13 cellular contexts compared by ENCODE assay signal in genomic region chr16:19130385-19130784, GRCh38. TPM values are rescaled to one million over a fixed set of nuclear protein-coding genes. Genes with fewer than 3 reads are reported as not detected.
A peak's percentile ranks its signal among the peaks of the same experiment; 100 is the strongest.
DNase-seq lines count a peak whose midpoint lies in the region; ATAC-seq, FAIRE-seq and TF ChIP-seq lines count a peak whose summit lies in the region.
"Had no signal": no experiment of that assay in that cellular context is flagged by ENCODE, and none has a peak within 500 bp of the region (broad histone marks: within the 10 kb centered on the region; RNA-seq: fewer than 3 reads in every experiment).

No MANE protein-coding gene starts in this region.

- H3K23ac ChIP-seq in IMR-90 (ENCODE audit: low read depth, low read length): peak overlapping the region; percentile 31; the same call in 1 of the 2 replicates

- H2AFZ ChIP-seq in IMR-90 (replicated peaks; ENCODE audit: low read length, poor library complexity) (no peak overlapping the region), keratinocyte (ENCODE audit: control insufficient read depth, low read length) (no peak overlapping the region)

- TF ChIP-seq CTCF in IMR-90 (conservative IDR thresholded peaks at IDR 0.05; ENCODE audit: low read depth, low read length): no peak
- TF ChIP-seq CTCF in keratinocyte (optimal IDR thresholded peaks at IDR 0.05 in 1 of 3, IDR thresholded peaks at IDR 0.05 in 1 of 3, conservative IDR thresholded peaks at IDR 0.05 in 1 of 3; ENCODE audit: extremely low read depth in 1 of 3, insufficient read depth in 2 of 3, low read length in 3 of 3): no peak
- no peak for TF ChIP-seq CTCF in Caco-2 (IDR thresholded peaks at IDR 0.05; ENCODE audit: insufficient read depth in 1 of 2, low read depth in 1 of 2, low read length in 1 of 2, severe bottlenecking in 1 of 2, unreplicated experiment in 1 of 2)

- H3K4me1 Mint-ChIP-seq in activated T-helper 1 cell treated with anti-CD3 and anti-CD28 coated beads, Interleukin-12 subunit alpha, Interleukin-12 subunit beta, Interleukin-2, Interleukin-4 antibody, amounts not matched to agents 30 ng/mL and 10 ng/mL and 1 ng/mL, durations not matched to agents 14 hours and 24 hours and 36 hours (ENCODE audit: low read depth): peaks cover 49% of the 10 kb centered on the region
- H3K4me1 Mint-ChIP-seq in stimulated activated effector memory CD8-positive, alpha-beta T cell treated with anti-CD3 and anti-CD28 coated beads, Interleukin-12 subunit alpha, Interleukin-12 subunit beta, amount 100 ng/mL, for 72 hours: peaks cover 45% of the 10 kb centered on the region
- H3K4me1 Mint-ChIP-seq in Caco-2 (ENCODE audit: low read depth, unreplicated experiment): peaks cover under 1% of the 10 kb centered on the region

- intact Hi-C loops in IMR-90 (cut with micrococcal nuclease) (no loop called here), Caco-2 (cut with micrococcal nuclease; ENCODE audit: unreplicated experiment) (no loop called here)
- intact Hi-C loops in activated T-helper 1 cell treated with anti-CD3 and anti-CD28 coated beads, Interleukin-12 subunit alpha, Interleukin-12 subunit beta, Interleukin-2, Interleukin-4 antibody, amounts not matched to agents 30 ng/mL and 10 ng/mL and 1 ng/mL, durations not matched to agents 14 hours and 24 hours and 36 hours (cut with micrococcal nuclease): loop anchor here (2.0 to 5.0 kb wide), 2 partner anchors 14 to 37 kb away; partner anchors contain the start of gene SYT17

- H3K4me2 ChIP-seq in IMR-90 (ENCODE audit: low read depth, low read length): peak overlapping the region; percentile 68
- peak overlapping the region; percentile 35 for H3K4me2 ChIP-seq in keratinocyte (ENCODE audit: control insufficient read depth, extremely low read depth, insufficient read depth, low read depth, low read length)

- peak overlapping the region; percentile 65 for H4K91ac ChIP-seq in IMR-90 (ENCODE audit: insufficient read depth, low read depth, low read length)

- peak overlapping the region; percentile 30 for H2BK5ac ChIP-seq in IMR-90 (ENCODE audit: low read depth, low read length, poor library complexity, severe bottlenecking)

- 0 out of 2 replicates have a peak overlapping the region, but pooled peaks have one; percentile 44 for H3K56ac ChIP-seq in IMR-90 (ENCODE audit: extremely low read depth, insufficient read depth, low read length)

- H3K27ac ChIP-seq in IMR-90 (ENCODE audit: insufficient read depth, low read length) (peak overlapping the region; percentile 77), keratinocyte (ENCODE audit: control insufficient read depth, insufficient read depth, low read length) (no peak overlapping the region)

- peaks cover 0 to 8% of the 10 kb centered on the region in 2 experiments; a peak in 1 of 4 replicates for H3K79me1 ChIP-seq in IMR-90 (ENCODE audit: low read depth in 1 of 2, low read length in 2 of 2)

- no peak overlapping the region for H2AK9ac ChIP-seq in IMR-90 (replicated peaks; ENCODE audit: low read depth, low read length, poor library complexity)

- H3K9me3 ChIP-seq in IMR-90 (ENCODE audit: control insufficient read depth, insufficient read depth, low read length): no peaks in the 10 kb centered on the region
- H3K9me3 ChIP-seq in keratinocyte (ENCODE audit: control insufficient read depth, low read depth, low read length): no peaks in the 10 kb centered on the region
- no peaks in the 10 kb centered on the region; the same call in 1 of the 2 replicates for H3K9me3 ChIP-seq in Caco-2

- H4K20me1 ChIP-seq in IMR-90 (ENCODE audit: insufficient read depth, low read length) (no peaks in the 10 kb centered on the region), keratinocyte (ENCODE audit: control insufficient read depth, extremely low read depth, insufficient read depth, low read length) (no peaks in the 10 kb centered on the region)

- no peaks in the 10 kb centered on the region for H3K79me2 ChIP-seq in keratinocyte (ENCODE audit: control insufficient read depth, insufficient read depth, low read length)

- peak overlapping the region; percentile 68 to 76; a peak in 3 of 4 replicates for H4K8ac ChIP-seq in IMR-90 (ENCODE audit: low read depth in 2 of 2, low read length in 2 of 2)

- peak overlapping the region; percentile 73 for H3K27ac Mint-ChIP-seq in activated T-helper 1 cell treated with anti-CD3 and anti-CD28 coated beads, Interleukin-12 subunit alpha, Interleukin-12 subunit beta, Interleukin-2, Interleukin-4 antibody, amounts not matched to agents 30 ng/mL and 10 ng/mL and 1 ng/mL, durations not matched to agents 14 hours and 24 hours and 36 hours
- H3K27ac Mint-ChIP-seq in stimulated activated effector memory CD8-positive, alpha-beta T cell treated with anti-CD3 and anti-CD28 coated beads, Interleukin-12 subunit alpha, Interleukin-12 subunit beta, amount 100 ng/mL, for 72 hours: peak overlapping the region; percentile 89
- no peak overlapping the region for H3K27ac Mint-ChIP-seq in Caco-2 (ENCODE audit: unreplicated experiment)

- in situ Hi-C loops in IMR-90 (cut with MboI; ENCODE audit: low sequenced_read_pairs): no loop called here

- H3K9ac ChIP-seq in IMR-90 (ENCODE audit: low read depth, low read length) (no peak overlapping the region), keratinocyte (ENCODE audit: control insufficient read depth, extremely low read depth, insufficient read depth, low read length) (no peak overlapping the region)

- peaks cover 16% of the 10 kb centered on the region for H3K9me1 ChIP-seq in IMR-90 (ENCODE audit: insufficient read depth, low read length)
- no peaks in the 10 kb centered on the region for H3K9me1 ChIP-seq in keratinocyte (ENCODE audit: control insufficient read depth, extremely low read depth, insufficient read depth, low read length)

- no peaks in the 10 kb centered on the region for H3K36me3 Mint-ChIP-seq in activated T-helper 1 cell treated with anti-CD3 and anti-CD28 coated beads, Interleukin-12 subunit alpha, Interleukin-12 subunit beta, Interleukin-2, Interleukin-4 antibody, amounts not matched to agents 30 ng/mL and 10 ng/mL and 1 ng/mL, durations not matched to agents 14 hours and 24 hours and 36 hours (ENCODE audit: low read depth)
- no peaks in the 10 kb centered on the region for H3K36me3 Mint-ChIP-seq in stimulated activated effector memory CD8-positive, alpha-beta T cell treated with anti-CD3 and anti-CD28 coated beads, Interleukin-12 subunit alpha, Interleukin-12 subunit beta, amount 100 ng/mL, for 72 hours
- no peaks in the 10 kb centered on the region for H3K36me3 Mint-ChIP-seq in Caco-2 (ENCODE audit: insufficient read depth, unreplicated experiment)

- H2BK120ac ChIP-seq in IMR-90 (ENCODE audit: low read depth, low read length): peak overlapping the region; percentile 82

- peak overlapping the region; percentile 83 for H4K5ac ChIP-seq in IMR-90 (ENCODE audit: low read depth, low read length)

- dilution Hi-C loops in IMR-90 (cut with HindIII; ENCODE audit: low sequenced_read_pairs, unreplicated experiment): no loop called here
- dilution Hi-C loops in keratinocyte (cut with MboI; ENCODE audit: extremely low pct_ligation_motif_present, low sequenced_read_pairs): no loop called here

- peaks cover 18% of the 10 kb centered on the region for H3K4me1 ChIP-seq in IMR-90 (ENCODE audit: control insufficient read depth, insufficient read depth, low read length)
- peaks cover 17% of the 10 kb centered on the region for H3K4me1 ChIP-seq in keratinocyte (ENCODE audit: control insufficient read depth, extremely low read depth, insufficient read depth, low read length)
- peaks cover 2% of the 10 kb centered on the region for H3K4me1 ChIP-seq in Caco-2

- TF ChIP-seq POLR2A in IMR-90 (IDR thresholded peaks at IDR 0.05; ENCODE audit: low read depth, low read length): no peak

- no peaks in the 10 kb centered on the region for H3K27me3 Mint-ChIP-seq in activated T-helper 1 cell treated with anti-CD3 and anti-CD28 coated beads, Interleukin-12 subunit alpha, Interleukin-12 subunit beta, Interleukin-2, Interleukin-4 antibody, amounts not matched to agents 30 ng/mL and 10 ng/mL and 1 ng/mL, durations not matched to agents 14 hours and 24 hours and 36 hours (ENCODE audit: insufficient read depth)
- H3K27me3 Mint-ChIP-seq in Caco-2 (ENCODE audit: insufficient read depth, unreplicated experiment): no peaks in the 10 kb centered on the region

- WGBS in IMR-90 (ENCODE audit: extremely low coverage in 2 of 2, insufficient read length in 1 of 2), 2 experiments: no CpG with 5 or more reads among the region's 7 CpGs

- H3K27me3 ChIP-seq in IMR-90 (ENCODE audit: control insufficient read depth, insufficient read depth, low read length): no peaks in the 10 kb centered on the region
- no peaks in the 10 kb centered on the region for H3K27me3 ChIP-seq in keratinocyte (ENCODE audit: control insufficient read depth, extremely low read depth, insufficient read depth, low read length)
- H3K27me3 ChIP-seq in Caco-2 (replicated peaks; ENCODE audit: control insufficient read depth, insufficient read depth, low read length): no peaks in the 10 kb centered on the region

- H2BK15ac ChIP-seq in IMR-90 (ENCODE audit: low read depth, low read length): peak overlapping the region; percentile 37; the same call in 1 of the 3 replicates

- BruUV-seq in IMR-90 (replicated peaks; lab: Mats Ljungman, UMichigan) (no TSS peak), Caco-2 (replicated peaks; lab: Mats Ljungman, UMichigan) (no TSS peak)

- peak overlapping the region; percentile 59 for H3K4ac ChIP-seq in IMR-90 (ENCODE audit: low read depth, low read length)

- CTCF ChIA-PET in IMR-90 (lab: Yijun Ruan, JAX): interaction anchor here (0.5 to 1.8 kb wide), 5 partner anchors 9 to 1613 kb away, joined by 3 to 6 read pairs (median 3); no protein-coding TSS in a partner anchor
- CTCF ChIA-PET in Caco-2 (lab: Charles Lee): no interaction called here

- no peak for FAIRE-seq in keratinocyte (lab: Jason Lieb, UNC)
- FAIRE-seq: endometrium, GM19239, islet of Langerhans had no signal

- H3K14ac ChIP-seq in IMR-90 (replicated peaks; ENCODE audit: low read depth, low read length): peak overlapping the region; percentile 60

- H2BK20ac ChIP-seq in IMR-90 (ENCODE audit: low read depth, low read length): peak overlapping the region; percentile 83

- no peaks in the 10 kb centered on the region for H3K36me3 ChIP-seq in IMR-90 (ENCODE audit: control insufficient read depth, insufficient read depth, low read length)
- no peaks in the 10 kb centered on the region for H3K36me3 ChIP-seq in keratinocyte (ENCODE audit: control insufficient read depth in 2 of 2, extremely low read depth in 1 of 2, insufficient read depth in 2 of 2, low read length in 2 of 2)
- H3K36me3 ChIP-seq in Caco-2 (ENCODE audit: control insufficient read depth, insufficient read depth, low read length): no peaks in the 10 kb centered on the region

- H2AK5ac ChIP-seq in IMR-90 (ENCODE audit: low read depth, low read length): peak overlapping the region; percentile 64; the same call in 1 of the 2 replicates

- H3K18ac ChIP-seq in IMR-90 (ENCODE audit: low read depth, low read length): peak overlapping the region; percentile 70

- no peak for DNase-seq in IMR-90
- DNase-seq in activated T-helper 1 cell treated with anti-CD3 and anti-CD28 coated beads, Interleukin-12 subunit alpha, Interleukin-12 subunit beta, Interleukin-2, Interleukin-4 antibody, amounts not matched to agents 30 ng/mL and 10 ng/mL and 1 ng/mL, durations not matched to agents 14 hours and 24 hours and 36 hours (ENCODE audit: low spot score): no peak
- no peak for DNase-seq in keratinocyte (ENCODE audit: low read depth, low spot score)
- no peak for DNase-seq in stimulated activated effector memory CD8-positive, alpha-beta T cell treated with anti-CD3 and anti-CD28 coated beads, Interleukin-12 subunit alpha, Interleukin-12 subunit beta, amount 100 ng/mL, for 72 hours (ENCODE audit: low spot score in 2 of 2)
- DNase-seq in inferior parietal cortex (ENCODE audit: extremely low spot score): no peak
- no peak for DNase-seq in NCI-H1436 treated with DMSO at 0.1 percent for 48 hours (lab: John Stamatoyannopoulos, UW)
- DNase-seq in Caco-2: no peak
- DNase-seq: activated gamma-delta T cell treated with Interleukin-2 at 50 U/mL for 16 hours had no signal

- H3K9me3 Mint-ChIP-seq in activated T-helper 1 cell treated with anti-CD3 and anti-CD28 coated beads, Interleukin-12 subunit alpha, Interleukin-12 subunit beta, Interleukin-2, Interleukin-4 antibody, amounts not matched to agents 30 ng/mL and 10 ng/mL and 1 ng/mL, durations not matched to agents 14 hours and 24 hours and 36 hours: peaks cover 9% of the 10 kb centered on the region
- no peaks in the 10 kb centered on the region for H3K9me3 Mint-ChIP-seq in stimulated activated effector memory CD8-positive, alpha-beta T cell treated with anti-CD3 and anti-CD28 coated beads, Interleukin-12 subunit alpha, Interleukin-12 subunit beta, amount 100 ng/mL, for 72 hours
- no peaks in the 10 kb centered on the region for H3K9me3 Mint-ChIP-seq in Caco-2 (ENCODE audit: unreplicated experiment)

- TF ChIP-seq RAD21 in IMR-90 (IDR thresholded peaks at IDR 0.05; ENCODE audit: low read length): no peak

- H3K4me3 Mint-ChIP-seq in activated T-helper 1 cell treated with anti-CD3 and anti-CD28 coated beads, Interleukin-12 subunit alpha, Interleukin-12 subunit beta, Interleukin-2, Interleukin-4 antibody, amounts not matched to agents 30 ng/mL and 10 ng/mL and 1 ng/mL, durations not matched to agents 14 hours and 24 hours and 36 hours: peak overlapping the region; percentile 62
- H3K4me3 Mint-ChIP-seq in stimulated activated effector memory CD8-positive, alpha-beta T cell treated with anti-CD3 and anti-CD28 coated beads, Interleukin-12 subunit alpha, Interleukin-12 subunit beta, amount 100 ng/mL, for 72 hours: peak overlapping the region; percentile 62
- no peak overlapping the region for H3K4me3 Mint-ChIP-seq in Caco-2 (ENCODE audit: unreplicated experiment)

- H3K4me3 ChIP-seq in IMR-90 (ENCODE audit: insufficient read depth, low read depth, low read length) (no peak overlapping the region), keratinocyte (ENCODE audit: control insufficient read depth in 2 of 3, extremely low read depth in 1 of 3, insufficient read depth in 2 of 3, low read depth in 1 of 3, low read length in 3 of 3) (no peak overlapping the region), Caco-2 (ENCODE audit: low read depth, low read length) (no peak overlapping the region)

- ATAC-seq in IMR-90 (ENCODE audit: low read depth) (no peak), HG02840 (IDR thresholded peaks at IDR 0.05; ENCODE audit: low FRiP score, unreplicated experiment) (no peak)
- no peak for ATAC-seq in stimulated activated effector memory CD8-positive, alpha-beta T cell treated with anti-CD3 and anti-CD28 coated beads, Interleukin-12 subunit alpha, Interleukin-12 subunit beta, amount 100 ng/mL, for 72 hours

- POLR2A ChIA-PET in IMR-90 (lab: Charles Lee; ENCODE audit: unreplicated experiment): interaction anchor here (1.3 kb wide), 1 partner anchor 11 kb away, joined by 16 read pairs; no protein-coding TSS in a partner anchor
- POLR2A ChIA-PET in Caco-2 (lab: Charles Lee): no interaction called here

RNA-seq across cellular contexts. Expression of gene ITPRIPL2, which starts 16.6 kb away (rescaled TPM):
- 11.1 and 15.0 TPM in 2 replicates for total RNA-seq in IMR-90 (2012; rRNA removed)
- 9.2 and 10.1 TPM in 2 replicates for polyA plus RNA-seq in IMR-90 (2012; rRNA removed)
- 5.2 and 16.1 TPM in 2 replicates for polyA plus RNA-seq in IMR-90 (2012; cell fraction: cytosol; rRNA removed)
- polyA plus RNA-seq in IMR-90 (2012; cell fraction: nucleus; rRNA removed; ENCODE audit: low replicate concordance): 6.1 and 13.7 TPM in 2 replicates
- total RNA-seq in activated T-helper 1 cell treated with anti-CD3 and anti-CD28 coated beads, Interleukin-12 subunit alpha, Interleukin-12 subunit beta, Interleukin-2, Interleukin-4 antibody, amounts not matched to agents 30 ng/mL and 10 ng/mL and 1 ng/mL, durations not matched to agents 14 hours and 24 hours and 36 hours: 46.7 and 49.6 TPM in 2 replicates
- 4.9 to 6.6 TPM (median 5.9 TPM) in 3 replicates for polyA plus RNA-seq in keratinocyte
- 0.82 TPM for polyA plus RNA-seq in keratinocyte (2011; ENCODE audit: low read depth)
- 4.1 and 6.0 TPM in 2 replicates for polyA plus RNA-seq in keratinocyte (2011; cell fraction: cytosol; rRNA removed)
- polyA plus RNA-seq in keratinocyte (2011; cell fraction: nucleus; rRNA removed): 12.5 and 14.1 TPM in 2 replicates
- 1.7 and 7.6 TPM in 2 replicates for polyA plus RNA-seq in keratinocyte (2012; ENCODE audit: low replicate concordance)
- 5.4 to 7.6 TPM (median 5.7 TPM) in 3 replicates for polyA minus RNA-seq in keratinocyte
- 16.3 TPM for polyA minus RNA-seq in keratinocyte (2011; cell fraction: cytosol; rRNA and poly(A)+ RNA removed)
- 18.9 and 23.2 TPM in 2 replicates for polyA minus RNA-seq in keratinocyte (2011; cell fraction: nucleus; rRNA and poly(A)+ RNA removed)
- total RNA-seq in Caco-2 (2022): 24.5 TPM in 2 replicates

RNA-seq across cellular contexts. Expression of gene SYT17, which starts 37.7 kb away (rescaled TPM):
- not detected in 2 replicates for total RNA-seq in IMR-90 (2012; rRNA removed)
- polyA plus RNA-seq in IMR-90 (2012; rRNA removed): not detected in 2 replicates
- 0.05 and 0.57 TPM in 2 replicates for polyA plus RNA-seq in IMR-90 (2012; cell fraction: cytosol; rRNA removed)
- 0.22 and 0.24 TPM in 2 replicates for polyA plus RNA-seq in IMR-90 (2012; cell fraction: nucleus; rRNA removed; ENCODE audit: low replicate concordance)
- total RNA-seq in activated T-helper 1 cell treated with anti-CD3 and anti-CD28 coated beads, Interleukin-12 subunit alpha, Interleukin-12 subunit beta, Interleukin-2, Interleukin-4 antibody, amounts not matched to agents 30 ng/mL and 10 ng/mL and 1 ng/mL, durations not matched to agents 14 hours and 24 hours and 36 hours: 0.37 and 0.54 TPM in 2 replicates
- polyA plus RNA-seq in keratinocyte: 0.04 to 0.23 TPM in 2 of 3 replicates, not detected in the other
- not detected for polyA plus RNA-seq in keratinocyte (2011; ENCODE audit: low read depth)
- 0.03 and 0.09 TPM in 2 replicates for polyA plus RNA-seq in keratinocyte (2011; cell fraction: cytosol; rRNA removed)
- 0.19 and 0.23 TPM in 2 replicates for polyA plus RNA-seq in keratinocyte (2011; cell fraction: nucleus; rRNA removed)
- not detected in 2 replicates for polyA plus RNA-seq in keratinocyte (2012; ENCODE audit: low replicate concordance)
- 0.10 TPM in 1 of 3 replicates, not detected in the others for polyA minus RNA-seq in keratinocyte
- not detected for polyA minus RNA-seq in keratinocyte (2011; cell fraction: cytosol; rRNA and poly(A)+ RNA removed)
- not detected in 2 replicates for polyA minus RNA-seq in keratinocyte (2011; cell fraction: nucleus; rRNA and poly(A)+ RNA removed)
- 4.2 and 4.6 TPM in 2 replicates for total RNA-seq in Caco-2 (2022)
- total RNA-seq: G401 had no signal
